1 cellular context compared by ENCODE assay signal in genomic region chr19:1249298-1249989, GRCh38.
TF ChIP-seq lines count a peak whose summit lies in the region.

No MANE protein-coding gene starts in this region.

TF ChIP-seq in K562, 482 proteins besides CTCF, POLR2A, EP300 and RAD21 (continued from another document):
- TF ChIP-seq ARID4B (CRISPR knock-in tag; IDR thresholded peaks at IDR 0.05): peak; percentile 37
- TF ChIP-seq KDM1A (IDR thresholded peaks at IDR 0.05): no peak
- peak in 1 of 2 experiments; percentile 21; a peak in 1 of 3 replicates for TF ChIP-seq CBX3 (IDR thresholded peaks at IDR 0.05; ENCODE audit: borderline replicate concordance in 1 of 2, low read length in 2 of 2)
- no peak for TF ChIP-seq CAMTA2 (CRISPR knock-in tag; conservative IDR thresholded peaks at IDR 0.05)
- no peak for TF ChIP-seq C11orf30 (IDR thresholded peaks at IDR 0.05; ENCODE audit: low read depth)
- TF ChIP-seq GABPB1 (CRISPR knock-in tag; IDR thresholded peaks at IDR 0.05): peak; percentile 51; the same call in 1 of the 2 replicates
- no peak for TF ChIP-seq ZNF12 (CRISPR knock-in tag; IDR thresholded peaks at IDR 0.05)
- 0 out of 4 replicates have a peak, but pooled peaks of 1 of the 2 experiments have one; percentile 9 for TF ChIP-seq RCOR1 (IDR thresholded peaks at IDR 0.05; ENCODE audit: borderline replicate concordance in 1 of 2, low read depth in 2 of 2, low read length in 2 of 2)
TF ChIP-seq in K562: peak in this region for 79.
